8 cellular contexts compared by ENCODE assay signal in genomic region chr11:5726351-5726750, GRCh38. TPM values are rescaled to one million over a fixed set of nuclear protein-coding genes. Genes with fewer than 3 reads are reported as not detected.
"Had no signal": no experiment of that assay in that cellular context is flagged by ENCODE, and none has a peak within 500 bp of the region (broad histone marks: within the 10 kb centered on the region; RNA-seq: fewer than 3 reads in every experiment).

No MANE protein-coding gene starts in this region.

- H3K27ac Mint-ChIP-seq: GM23338, H9 had no signal

- H3K4me3 ChIP-seq: GM23338, K562 had no signal

- H3K9me3 Mint-ChIP-seq: GM23338, H9 had no signal

- H3K4me1 Mint-ChIP-seq: GM23338, H9 had no signal

- DNase-seq: H9, HCEC 1CT, IMR-90, KG1 had no signal

- H3K4me3 Mint-ChIP-seq: GM23338, H9 had no signal

- ATAC-seq: GM23338, K562 had no signal

RNA-seq across cellular contexts. Expression of gene OR56B1, which starts 9.9 kb away (rescaled TPM):
- total RNA-seq: H1, H9, HT-29, IMR-90, K562 had no signal
- polyA plus RNA-seq: GM23338, IMR-90, K562 had no signal

RNA-seq across cellular contexts. Expression of gene OR52N4, which starts 27.7 kb away (rescaled TPM):
- total RNA-seq: GM23338, H1, H9, HT-29, IMR-90, K562 had no signal
- polyA plus RNA-seq: GM23338, IMR-90, K562 had no signal

RNA-seq across cellular contexts. Expression of gene OR52N5, which starts 56.8 kb away (rescaled TPM):
- total RNA-seq: GM23338, H1, H9, HT-29, IMR-90, K562 had no signal
- polyA plus RNA-seq: GM23338, IMR-90, K562 had no signal
